ENCODE assay signal across 10 cellular contexts in genomic region chr11:1245717-1246116, GRCh38. TPM values are rescaled to one million over a fixed set of nuclear protein-coding genes. Genes with fewer than 3 reads are reported as not detected.
DNase-seq lines count a peak whose midpoint lies in the region; ATAC-seq and TF ChIP-seq lines count a peak whose summit lies in the region.
"Not testable (repeated sequence)": the region's sequence is repeated elsewhere in the genome, so short reads cannot be mapped to it uniquely, and the experiment has no call there.
"Had no signal": no experiment of that assay in that cellular context is flagged by ENCODE, and none has a peak within 500 bp of the region (broad histone marks: within the 10 kb centered on the region; RNA-seq: fewer than 3 reads in every experiment).

No MANE protein-coding gene starts in this region.

- H3K27ac Mint-ChIP-seq in glutamatergic neuron (ENCODE audit: unreplicated experiment): not testable (repeated sequence)

- not testable (repeated sequence) for H3K4me1 ChIP-seq in PC-3 (ENCODE audit: insufficient read depth, low read length); mucosa of rectum (ENCODE audit: control insufficient read depth in 2 of 2, insufficient read depth in 2 of 2, low read length in 2 of 2); transverse colon

- not testable (repeated sequence) for H4K20me1 ChIP-seq in PC-3 (ENCODE audit: low read length)

- not testable (repeated sequence) for H3K27ac ChIP-seq in PC-3 (ENCODE audit: low read length)
- peak overlapping the region; percentile 58 to 81 for H3K27ac ChIP-seq in mucosa of rectum (ENCODE audit: low read depth in 2 of 2, low read length in 2 of 2)
- peak overlapping the region; percentile 30 to 70 (median 58) for H3K27ac ChIP-seq in transverse colon

- not testable (repeated sequence) for H3K79me2 ChIP-seq in PC-3 (ENCODE audit: low read length)

- not testable (repeated sequence) for H2AFZ ChIP-seq in PC-3 (ENCODE audit: low read length)

- H3F3A ChIP-seq in PC-3 (ENCODE audit: low read length, unreplicated experiment): not testable (repeated sequence)

- H3K36me3 Mint-ChIP-seq in glutamatergic neuron (ENCODE audit: unreplicated experiment): not testable (repeated sequence)

- not testable (repeated sequence) for TF ChIP-seq CTCF in PC-3 (conservative IDR thresholded peaks at IDR 0.05; ENCODE audit: low read depth, low read length); glutamatergic neuron (IDR thresholded peaks at IDR 0.05; ENCODE audit: partially characterized antibody, unreplicated experiment); transverse colon (IDR thresholded peaks at IDR 0.05)

- 92% methylated on average over 12 of the region's 14 CpGs; no CpG with 5 or more reads in 1 of the 2 donors for WGBS in transverse colon (ENCODE audit: low coverage in 1 of 2), 2 donors

- POLR2A ChIA-PET in PC-3 (lab: Charles Lee; ENCODE audit: unreplicated experiment): not testable (repeated sequence)

- not testable (repeated sequence) for H3K9me3 ChIP-seq in PC-3 (ENCODE audit: low read length); mucosa of rectum (ENCODE audit: control insufficient read depth in 2 of 2, low read length in 2 of 2); transverse colon

- in situ Hi-C loops in transverse colon (cut with MboI; ENCODE audit: low pct_ligation_motif_present in 1 of 4, low pct_unique_long_range_greater_than_20kb in 1 of 4, low sequenced_read_pairs in 3 of 4): not testable (repeated sequence)

- DNase-seq in PC-3, glutamatergic neuron, left colon, transverse colon: not testable (repeated sequence)

- not testable (repeated sequence) for H3K27me3 Mint-ChIP-seq in glutamatergic neuron (ENCODE audit: unreplicated experiment)

- H3K27me3 ChIP-seq in PC-3 (ENCODE audit: low read length); mucosa of rectum (ENCODE audit: control insufficient read depth in 2 of 2, insufficient read depth in 2 of 2, low read length in 2 of 2); transverse colon: not testable (repeated sequence)

- H3K4me2 ChIP-seq in PC-3 (ENCODE audit: low read length): not testable (repeated sequence)

- CTCF ChIA-PET in PC-3 (lab: Charles Lee): not testable (repeated sequence)

- not testable (repeated sequence) for H3K4me3 ChIP-seq in PC-3 (ENCODE audit: low read length); mucosa of rectum (ENCODE audit: low read length in 2 of 2); transverse colon

- intact Hi-C loops in PC-3 (cut with micrococcal nuclease); left colon (cut with DNase I, micrococcal nuclease); transverse colon (cut with DNase I; ENCODE audit: low total_unique reads): not testable (repeated sequence)

- peaks cover 21% of the 10 kb centered on the region for H3K9me3 Mint-ChIP-seq in glutamatergic neuron (ENCODE audit: unreplicated experiment)

- H3K9ac ChIP-seq in PC-3 (ENCODE audit: low read length); mucosa of rectum (ENCODE audit: low read depth in 1 of 2, low read length in 2 of 2): not testable (repeated sequence)

- H3K9me2 ChIP-seq in PC-3 (replicated peaks; ENCODE audit: low read length): not testable (repeated sequence)

- H3K36me3 ChIP-seq in PC-3 (ENCODE audit: low read depth, low read length); transverse colon: not testable (repeated sequence)
- H3K36me3 ChIP-seq in mucosa of rectum (ENCODE audit: control insufficient read depth in 2 of 2, insufficient read depth in 2 of 2, low read length in 2 of 2): peaks cover 5 to 12% of the 10 kb centered on the region in 2 donors

- not testable (repeated sequence) for BruUV-seq in PC-3 (replicated peaks; lab: Mats Ljungman, UMichigan)

- ATAC-seq in PC-3 (0 out of 2 replicates have a peak, but pooled peaks have one; percentile 4), left colon (peak; percentile 40)

- peak overlapping the region; percentile 11 for H3K4me3 Mint-ChIP-seq in glutamatergic neuron (ENCODE audit: unreplicated experiment)

- not testable (repeated sequence) for TF ChIP-seq EP300 in transverse colon (IDR thresholded peaks at IDR 0.05; ENCODE audit: low read depth)

- not testable (repeated sequence) for H3K4me1 Mint-ChIP-seq in glutamatergic neuron (ENCODE audit: low read depth, unreplicated experiment)

- TF ChIP-seq POLR2A in transverse colon (IDR thresholded peaks at IDR 0.05): not testable (repeated sequence)

RNA-seq across cellular contexts. Expression of gene MUC5B, which starts 22.9 kb away (rescaled TPM):
- total RNA-seq in PC-3 (2014; rRNA removed) (24.3 and 33.0 TPM in 2 replicates), glutamatergic neuron (ENCODE audit: unreplicated experiment) (not detected), left colon (100 to 1,000 TPM; 258 to 369 TPM), transverse colon (100 to 1,000 TPM in 2 of 4 donors, 10 to 100 TPM in 2; 58.0 to 825 (median 85.6) TPM)
- total RNA-seq: A172; B cell; Caco-2; CD4-positive, alpha-beta T cell; CD8-positive, alpha-beta T cell had no signal

Comparison
In these comparisons a context has a peak if more than half of its experiments do, and no peak if none do; other contexts are left out.
1. RNA of gene MUC5B, which starts 22.9 kb away (total RNA-seq): 258 to 369 TPM in left colon, 58.0 to 825 TPM in transverse colon and 24.3 to 33.0 TPM in PC-3; not detected in glutamatergic neuron (single experiment); every median in the first group is over 10 times any median in the second.